Comparison of ENCODE assay signal across 8 cellular contexts in genomic region chr18:74652392-74652988, GRCh38. TPM values are rescaled to one million over a fixed set of nuclear protein-coding genes. Genes with fewer than 3 reads are reported as not detected.
DNase-seq lines count a peak whose midpoint lies in the region; ATAC-seq, FAIRE-seq and TF ChIP-seq lines count a peak whose summit lies in the region.

No MANE protein-coding gene starts in this region.

- DNase-seq in HFF-Myc (ENCODE audit: extremely low read depth, low read depth), result no peak
- peak; percentile 33 for DNase-seq in NCI-H2171 treated with DMSO at 0.1 percent for 48 hours (lab: John Stamatoyannopoulos, UW)
- DNase-seq in GM12878 (ENCODE audit: low read depth, low spot score), result no peak
- DNase-seq in left lobe of liver (ENCODE audit: low spot score), result no peak
- DNase-seq in NCI-H524 treated with DMSO at 0.1 percent for 48 hours (lab: John Stamatoyannopoulos, UW), result no peak
- no peak for DNase-seq in GM12892 (ENCODE audit: insufficient read length)

- BruUV-seq in GM12878 (replicated peaks; lab: Mats Ljungman, UMichigan), result no TSS peak

- H4K20me1 ChIP-seq in GM12878 (ENCODE audit: control insufficient read depth, insufficient read depth), result no peaks in the 10 kb centered on the region

- no peak for TF ChIP-seq EP300 in GM12878 (IDR thresholded peaks at IDR 0.05; ENCODE audit: borderline replicate concordance in 1 of 2, control insufficient read depth in 1 of 2, low read depth in 2 of 2, low read length in 2 of 2)

- SMC1A ChIA-PET in GM12878 (lab: Charles Lee; ENCODE audit: uncharacterized antibody, unreplicated experiment), result interaction anchor here (0.7 to 3.5 kb wide), 19 partner anchors 9 to 1077 kb away, joined by 3 to 32 read pairs (median 4); partner anchors contain the start of gene TSHZ1

- in situ Hi-C loops in GM12878 (cut with MboI), result loop anchor here (25.0 kb wide), 1 partner anchor 310 kb away; no protein-coding TSS in a partner anchor

- no peaks in the 10 kb centered on the region for H3K9me3 ChIP-seq in GM12878 (replicated peaks; ENCODE audit: control insufficient read depth, insufficient read depth, low read length)

- no peaks in the 10 kb centered on the region for H3K27me3 ChIP-seq in GM12878 (replicated peaks in 1 of 2; ENCODE audit: control insufficient read depth in 2 of 2, insufficient read depth in 2 of 2, low read length in 1 of 2)

- CTCF ChIA-PET in GM12878 (lab: Yijun Ruan, JAX), result interaction anchor here (0.6 to 3.5 kb wide), 35 partner anchors 8 to 1075 kb away, joined by 3 to 38 read pairs (median 4); no protein-coding TSS in a partner anchor

- peak; percentile 78 for TF ChIP-seq RAD21 in GM12878 (IDR thresholded peaks at IDR 0.05; ENCODE audit: insufficient read depth, low read depth, low read length)

- no peak overlapping the region for H3K9ac ChIP-seq in GM12878 (ENCODE audit: control insufficient read depth, insufficient read depth, low read length)

- H3K4me3 ChIP-seq in HFF-Myc (replicated peaks; ENCODE audit: low read depth, low read length) (no peak overlapping the region), GM12878 (no peak overlapping the region)

- no peak for TF ChIP-seq POLR2A in GM12878 (IDR thresholded peaks at IDR 0.05; ENCODE audit: low read depth, low read length)
- no peak for TF ChIP-seq POLR2A in GM12892 (IDR thresholded peaks at IDR 0.05; ENCODE audit: low read depth, low read length)

- no peak overlapping the region for H3K4me2 ChIP-seq in GM12878 (ENCODE audit: control insufficient read depth, insufficient read depth)

- RAD21 ChIA-PET in GM12878 (lab: Charles Lee; ENCODE audit: unreplicated experiment), result interaction anchor here (0.8 to 2.8 kb wide), 13 partner anchors 9 to 827 kb away, joined by 3 to 31 read pairs (median 4); no protein-coding TSS in a partner anchor

- H3K27ac ChIP-seq in GM12878 (ENCODE audit: control insufficient read depth, insufficient read depth), result no peak overlapping the region

- FAIRE-seq in G401.6 (lab: Jason Lieb, UNC), result peak; percentile 95
- peak; percentile 71 for FAIRE-seq in GM12878 (lab: Jason Lieb, UNC)
- FAIRE-seq in GM12892 (lab: Jason Lieb, UNC), result no peak

- no peaks in the 10 kb centered on the region for H3K36me3 ChIP-seq in GM12878 (ENCODE audit: control insufficient read depth in 2 of 2, insufficient read depth in 2 of 2, low read length in 1 of 2)

- ATAC-seq in GM12878 (peak; percentile 85), left lobe of liver (peak; percentile 64), GM21447 (IDR thresholded peaks at IDR 0.05; ENCODE audit: unreplicated experiment) (no peak)

- POLR2A ChIA-PET in GM12878 (lab: Charles Lee), result no interaction called here

- WGBS in GM12878 (ENCODE audit: insufficient coverage, insufficient replicate concordance, low lambda C conversion rate, missing lambda C conversion rate), result 11% methylated on average over 4 of the region's 4 CpGs

- no peaks in the 10 kb centered on the region for H3K4me1 ChIP-seq in GM12878 (ENCODE audit: control insufficient read depth, insufficient read depth, low read length)

- no peak overlapping the region for H2AFZ ChIP-seq in GM12878 (ENCODE audit: control insufficient read depth, low read depth, low read length)

- intact Hi-C loops in GM12878 (cut with micrococcal nuclease; ENCODE audit: unreplicated experiment), result loop anchor here (1.0 to 10.0 kb wide), 6 partner anchors 222 to 1692 kb away; partner anchors contain the start of gene TSHZ1

- no peaks in the 10 kb centered on the region for H3K79me2 ChIP-seq in GM12878 (ENCODE audit: control insufficient read depth, insufficient read depth, low read length)

- TF ChIP-seq CTCF in HFF-Myc (IDR thresholded peaks at IDR 0.05; ENCODE audit: low read depth, low read length, missing control alignments) (peak; percentile 23), GM12878 (IDR thresholded peaks at IDR 0.05 in 2 of 3, conservative IDR thresholded peaks at IDR 0.05 in 1 of 3; ENCODE audit: control insufficient read depth in 2 of 3, extremely low read depth in 1 of 3, insufficient read depth in 1 of 3, low read depth in 3 of 3, low read length in 3 of 3) (peak; percentile 30 to 62 (median 58); a peak in 4 of 6 replicates)

TF ChIP-seq in GM12878, 131 proteins besides CTCF, POLR2A, EP300 and RAD21:
- peak; percentile 75; the same call in 1 of the 2 replicates for TF ChIP-seq SMC3 (IDR thresholded peaks at IDR 0.05; ENCODE audit: borderline replicate concordance, low read length)
- no peak for TF ChIP-seq SMAD1 (IDR thresholded peaks at IDR 0.05; ENCODE audit: low read depth, partially characterized antibody)
- no peak for TF ChIP-seq ZSCAN29 (IDR thresholded peaks at IDR 0.05)
- TF ChIP-seq JUNB (IDR thresholded peaks at IDR 0.05), result 0 out of 2 replicates have a peak, but pooled peaks have one; percentile 11
- TF ChIP-seq BMI1 (IDR thresholded peaks at IDR 0.05; ENCODE audit: borderline replicate concordance), result no peak

RNA-seq across cellular contexts. Expression of gene ZNF407, which starts 54.8 kb away (rescaled TPM):
- total RNA-seq in GM12878 (2013; cell fraction: nucleolus; rRNA removed), result 81.4 and 81.8 TPM in 2 replicates
- total RNA-seq in GM12878 (2014; rRNA removed) (10.1 and 11.2 TPM in 2 replicates), GM12878 (2014; rRNA removed; fragmentation: Illumina TruSeq; extraction: Trizol) (11.0 TPM in 2 replicates), GM12878 (2021) (10.3 and 11.6 TPM in 2 replicates), left lobe of liver (4.9 TPM)
- polyA plus RNA-seq in GM12878 (2011; ENCODE audit: low read depth), result 2.1 TPM
- polyA plus RNA-seq in GM12878 (2011; rRNA removed) (3.9 and 4.5 TPM in 2 replicates), GM12878 (2014; fragmentation: Illumina TruSeq; extraction: Trizol) (4.8 and 5.7 TPM in 2 replicates), GM12878 (2014; fragmentation: Nextera tagmentation; extraction: Ambion mirVana) (under 1 TPM; 0.69 to 0.88 TPM), GM12878 (2014; rRNA removed) (4.1 and 4.7 TPM in 2 replicates), GM12878 (2016; fragmentation: Nextera tagmentation; extraction: Ambion mirVana) (1 to 10 TPM; 5.8 to 6.3 TPM)
- polyA plus RNA-seq in GM12878 (2011; cell fraction: cytosol; rRNA removed), result 3.0 and 4.1 TPM in 2 replicates
- polyA plus RNA-seq in GM12878 (2011; cell fraction: nucleus; rRNA removed), result 7.4 and 10.7 TPM in 2 replicates
- 2.9 and 3.1 TPM in 2 replicates for polyA plus RNA-seq in GM12878 (2012)
- polyA minus RNA-seq in GM12878 (2011; rRNA and poly(A)+ RNA removed), result 32.5 and 34.8 TPM in 2 replicates
- 4.3 and 7.4 TPM in 2 replicates for polyA minus RNA-seq in GM12878 (2011; cell fraction: cytosol; rRNA and poly(A)+ RNA removed)
- 63.2 and 96.7 TPM in 2 replicates for polyA minus RNA-seq in GM12878 (2011; cell fraction: nucleus; rRNA and poly(A)+ RNA removed)
- 2.6 TPM for polyA plus RNA-seq in GM12892 (2012; ENCODE audit: missing spikeins)
